8 cellular contexts compared by ENCODE assay signal in genomic region chr11:122505304-122506006, GRCh38.
DNase-seq lines count a peak whose midpoint lies in the region; ATAC-seq, FAIRE-seq and TF ChIP-seq lines count a peak whose summit lies in the region.

No MANE protein-coding gene starts in this region.

- H3K4me1 Mint-ChIP-seq in memory B cell = no peaks in the 10 kb centered on the region

- no peak overlapping the region for H3K4me3 ChIP-seq in GM12875 (ENCODE audit: low read depth, low read length)

- H3K36me3 Mint-ChIP-seq in memory B cell = no peaks in the 10 kb centered on the region

- peak; percentile 82 for FAIRE-seq in endometrium (lab: Jason Lieb, UNC)

- no peak overlapping the region for H3K4me3 Mint-ChIP-seq in memory B cell

- H3K27me3 Mint-ChIP-seq in memory B cell = peaks cover 20% of the 10 kb centered on the region

- peaks cover 4% of the 10 kb centered on the region for H3K9me3 Mint-ChIP-seq in memory B cell

- ATAC-seq in HG03280 (IDR thresholded peaks at IDR 0.05; ENCODE audit: unreplicated experiment) (peak; percentile 78), memory B cell (ENCODE audit: low read depth) (no peak)

- TF ChIP-seq CTCF in GM12875 (IDR thresholded peaks at IDR 0.05; ENCODE audit: borderline replicate concordance, insufficient read depth, low read depth, low read length) = peak; percentile 86

- no peak overlapping the region for H3K27ac Mint-ChIP-seq in memory B cell

- DNase-seq in 8988T = peak; percentile 43
- peak; percentile 32 to 64 for DNase-seq in NCI-H524 (lab: John Stamatoyannopoulos, UW)
- DNase-seq in activated CD4-positive, alpha-beta T cell treated with anti-CD3 and anti-CD28 coated beads, Interleukin-2, amount 50 U/mL, for 24 hours (ENCODE audit: low read depth in 1 of 2, low spot score in 1 of 2) = peak; percentile 6 to 40
- DNase-seq in memory B cell (ENCODE audit: low spot score in 2 of 2) = peak; percentile 1 to 18
- DNase-seq in stimulated activated CD8-positive, alpha-beta memory T cell treated with anti-CD3 and anti-CD28 coated beads, Interleukin-4, amount 100 ng/mL, for 24 hours (ENCODE audit: low read depth) = peak; percentile 10
